ENCODE assay signal across 17 cellular contexts in genomic region chr4:165763640-165764039, GRCh38.
"Had no signal": no experiment of that assay in that cellular context is flagged by ENCODE, and none has a peak within 500 bp of the region (broad histone marks: within the 10 kb centered on the region; RNA-seq: fewer than 3 reads in every experiment).

No MANE protein-coding gene starts in this region.

- H3K9me3 Mint-ChIP-seq: activated CD4-positive, alpha-beta memory T cell treated with anti-CD3 and anti-CD28 coated beads for 36 hours; activated naive CD4-positive, alpha-beta T cell treated with anti-CD3 and anti-CD28 coated beads, Interleukin-2, amount 10 ng/mL, durations not matched to agents 7 days and 5 days; activated T-cell treated with anti-CD3 and anti-CD28 coated beads, Interleukin-2, amount 50 U/mL, for 24 hours; nephron progenitor cell had no signal

- ATAC-seq: activated CD4-positive, alpha-beta T cell treated with anti-CD3 and anti-CD28 coated beads for 36 hours; activated CD8-positive, alpha-beta memory T cell treated with anti-CD3 and anti-CD28 coated beads, Interleukin-2, amount 10 ng/mL, durations not matched to agents 7 days and 5 days; psoas muscle had no signal

- DNase-seq: activated CD4-positive, alpha-beta memory T cell treated with anti-CD3 and anti-CD28 coated beads for 36 hours; activated CD4-positive, alpha-beta T cell treated with anti-CD3 and anti-CD28 coated beads for 36 hours; activated CD8-positive, alpha-beta memory T cell treated with anti-CD3 and anti-CD28 coated beads, Interleukin-2, amount 10 ng/mL, durations not matched to agents 7 days and 5 days; activated naive CD4-positive, alpha-beta T cell treated with anti-CD3 and anti-CD28 coated beads, Interleukin-2, amount 10 ng/mL, durations not matched to agents 7 days and 5 days; activated T-cell treated with anti-CD3 and anti-CD28 coated beads, Interleukin-2, amount 50 U/mL, for 24 hours; heart right ventricle; nephron progenitor cell; occipital lobe; psoas muscle; stimulated activated CD4-positive, alpha-beta T cell treated with anti-CD3 and anti-CD28 coated beads, Interleukin-12 subunit alpha, Interleukin-12 subunit beta, amount 100 ng/mL, for 4 hours; stimulated activated CD4-positive, alpha-beta T cell treated with anti-CD3 and anti-CD28 coated beads, Interleukin-2, amount 100 ng/mL, for 24 hours; stomach; T-helper 2 cell; tibial artery; uterus had no signal

- H3K27ac Mint-ChIP-seq: activated CD4-positive, alpha-beta memory T cell treated with anti-CD3 and anti-CD28 coated beads for 36 hours; activated CD4-positive, alpha-beta T cell treated with anti-CD3 and anti-CD28 coated beads for 36 hours; activated CD8-positive, alpha-beta memory T cell treated with anti-CD3 and anti-CD28 coated beads, Interleukin-2, amount 10 ng/mL, durations not matched to agents 7 days and 5 days; activated naive CD4-positive, alpha-beta T cell treated with anti-CD3 and anti-CD28 coated beads, Interleukin-2, amount 10 ng/mL, durations not matched to agents 7 days and 5 days; activated T-cell treated with anti-CD3 and anti-CD28 coated beads, Interleukin-2, amount 50 U/mL, for 24 hours; nephron progenitor cell had no signal

- H3K4me3 ChIP-seq: cardiac muscle cell, esophagus muscularis mucosa, heart right ventricle, psoas muscle, stomach, tibial artery, uterus had no signal

- H3K4me3 Mint-ChIP-seq: activated CD4-positive, alpha-beta memory T cell treated with anti-CD3 and anti-CD28 coated beads for 36 hours; activated CD4-positive, alpha-beta T cell treated with anti-CD3 and anti-CD28 coated beads for 36 hours; activated CD8-positive, alpha-beta memory T cell treated with anti-CD3 and anti-CD28 coated beads, Interleukin-2, amount 10 ng/mL, durations not matched to agents 7 days and 5 days; activated naive CD4-positive, alpha-beta T cell treated with anti-CD3 and anti-CD28 coated beads, Interleukin-2, amount 10 ng/mL, durations not matched to agents 7 days and 5 days; activated T-cell treated with anti-CD3 and anti-CD28 coated beads, Interleukin-2, amount 50 U/mL, for 24 hours; nephron progenitor cell had no signal

- H3K27me3 Mint-ChIP-seq: activated CD4-positive, alpha-beta memory T cell treated with anti-CD3 and anti-CD28 coated beads for 36 hours; activated CD4-positive, alpha-beta T cell treated with anti-CD3 and anti-CD28 coated beads for 36 hours; activated CD8-positive, alpha-beta memory T cell treated with anti-CD3 and anti-CD28 coated beads, Interleukin-2, amount 10 ng/mL, durations not matched to agents 7 days and 5 days; activated naive CD4-positive, alpha-beta T cell treated with anti-CD3 and anti-CD28 coated beads, Interleukin-2, amount 10 ng/mL, durations not matched to agents 7 days and 5 days; activated T-cell treated with anti-CD3 and anti-CD28 coated beads, Interleukin-2, amount 50 U/mL, for 24 hours had no signal

- H3K4me1 Mint-ChIP-seq: activated CD4-positive, alpha-beta T cell treated with anti-CD3 and anti-CD28 coated beads for 36 hours; activated CD8-positive, alpha-beta memory T cell treated with anti-CD3 and anti-CD28 coated beads, Interleukin-2, amount 10 ng/mL, durations not matched to agents 7 days and 5 days; activated naive CD4-positive, alpha-beta T cell treated with anti-CD3 and anti-CD28 coated beads, Interleukin-2, amount 10 ng/mL, durations not matched to agents 7 days and 5 days; nephron progenitor cell had no signal

- H3K36me3 Mint-ChIP-seq: activated CD4-positive, alpha-beta memory T cell treated with anti-CD3 and anti-CD28 coated beads for 36 hours; activated CD8-positive, alpha-beta memory T cell treated with anti-CD3 and anti-CD28 coated beads, Interleukin-2, amount 10 ng/mL, durations not matched to agents 7 days and 5 days; activated naive CD4-positive, alpha-beta T cell treated with anti-CD3 and anti-CD28 coated beads, Interleukin-2, amount 10 ng/mL, durations not matched to agents 7 days and 5 days had no signal

- H3K4me1 ChIP-seq: psoas muscle, stomach, uterus had no signal

- H3K36me3 ChIP-seq: cardiac muscle cell, esophagus muscularis mucosa, heart right ventricle, stomach, tibial artery, uterus had no signal

- H3K27me3 ChIP-seq: cardiac muscle cell, esophagus muscularis mucosa, heart right ventricle, stomach, tibial artery, uterus had no signal

- H3K9me3 ChIP-seq: esophagus muscularis mucosa, heart right ventricle, psoas muscle, stomach, tibial artery, uterus had no signal

- H3K27ac ChIP-seq: cardiac muscle cell, esophagus muscularis mucosa, heart right ventricle, psoas muscle, stomach, tibial artery, uterus had no signal
